1 cellular context compared by ENCODE assay signal in genomic region chr10:129462257-129462795, GRCh38.
TF ChIP-seq lines count a peak whose summit lies in the region.

No MANE protein-coding gene starts in this region.

TF ChIP-seq in HepG2, 621 proteins besides CTCF, POLR2A, EP300 and RAD21 (continued from another document and continues in another):
- TF ChIP-seq ZNF839 (CRISPR knock-in tag; IDR thresholded peaks at IDR 0.05; ENCODE audit: borderline replicate concordance), result no peak
- TF ChIP-seq KMT2B (CRISPR knock-in tag; IDR thresholded peaks at IDR 0.05), result no peak
- no peak for TF ChIP-seq GMEB2 (CRISPR knock-in tag; IDR thresholded peaks at IDR 0.05; ENCODE audit: low read depth)
- TF ChIP-seq SIX1 (CRISPR knock-in tag; IDR thresholded peaks at IDR 0.05; ENCODE audit: borderline replicate concordance), result peak; percentile 45; the same call in 1 of the 2 replicates
- no peak for TF ChIP-seq CENPT (CRISPR knock-in tag; IDR thresholded peaks at IDR 0.05; ENCODE audit: low read depth)
- TF ChIP-seq ZNF343 (CRISPR knock-in tag; IDR thresholded peaks at IDR 0.05), result no peak
- no peak for TF ChIP-seq ZBTB7A (CRISPR knock-in tag; IDR thresholded peaks at IDR 0.05)
- TF ChIP-seq HNRNPUL1 (IDR thresholded peaks at IDR 0.05; ENCODE audit: low read depth, low read length), result no peak
- no peak for TF ChIP-seq ASH2L (IDR thresholded peaks at IDR 0.05; ENCODE audit: insufficient read length, low read depth, low read length)
- TF ChIP-seq ONECUT2 (CRISPR knock-in tag; IDR thresholded peaks at IDR 0.05), result 0 out of 2 replicates have a peak, but pooled peaks have one; percentile 46
- no peak for TF ChIP-seq USF2 (IDR thresholded peaks at IDR 0.05; ENCODE audit: low read depth, low read length)
- peak; percentile 66; the same call in 1 of the 2 replicates for TF ChIP-seq USF2 (CRISPR knock-in tag; IDR thresholded peaks at IDR 0.05; ENCODE audit: borderline replicate concordance)
- peak; percentile 40; the same call in 1 of the 2 replicates for TF ChIP-seq FOXP1 (IDR thresholded peaks at IDR 0.05)
- peak; percentile 76 for TF ChIP-seq FOXP1 (CRISPR knock-in tag; IDR thresholded peaks at IDR 0.05)
- no peak for TF ChIP-seq ZNF782 (CRISPR knock-in tag; IDR thresholded peaks at IDR 0.05; ENCODE audit: borderline replicate concordance)
- TF ChIP-seq ZNF607 (CRISPR knock-in tag; IDR thresholded peaks at IDR 0.05; ENCODE audit: borderline replicate concordance), result no peak
- TF ChIP-seq ZNF460 (CRISPR knock-in tag; IDR thresholded peaks at IDR 0.05; ENCODE audit: borderline replicate concordance), result no peak
- TF ChIP-seq BCL3 (CRISPR knock-in tag; IDR thresholded peaks at IDR 0.05), result no peak
- no peak for TF ChIP-seq ZBTB25 (CRISPR knock-in tag; IDR thresholded peaks at IDR 0.05)
- no peak for TF ChIP-seq ATAD3A (CRISPR knock-in tag; IDR thresholded peaks at IDR 0.05)
- TF ChIP-seq RBM22 (optimal IDR thresholded peaks at IDR 0.05; ENCODE audit: low read length), result no peak
- no peak for TF ChIP-seq ZBTB4 (CRISPR knock-in tag; IDR thresholded peaks at IDR 0.05; ENCODE audit: borderline replicate concordance)
- no peak for TF ChIP-seq ZNF567 (CRISPR knock-in tag; IDR thresholded peaks at IDR 0.05; ENCODE audit: borderline replicate concordance)
- no peak for TF ChIP-seq PAWR (CRISPR knock-in tag; IDR thresholded peaks at IDR 0.05; ENCODE audit: borderline replicate concordance)
- TF ChIP-seq KLF11 (CRISPR knock-in tag; IDR thresholded peaks at IDR 0.05), result no peak
- no peak for TF ChIP-seq ZNF180 (CRISPR knock-in tag; IDR thresholded peaks at IDR 0.05; ENCODE audit: borderline replicate concordance, low read depth)
- no peak for TF ChIP-seq BHLHE40 (IDR thresholded peaks at IDR 0.05; ENCODE audit: low read length)
- TF ChIP-seq SP140L (CRISPR knock-in tag; IDR thresholded peaks at IDR 0.05; ENCODE audit: borderline replicate concordance), result no peak
- peak; percentile 81 for TF ChIP-seq MED1 (CRISPR knock-in tag; IDR thresholded peaks at IDR 0.05)
- no peak for TF ChIP-seq ZNF644 (CRISPR knock-in tag; IDR thresholded peaks at IDR 0.05; ENCODE audit: low read depth)
- no peak for TF ChIP-seq RARG (CRISPR knock-in tag; IDR thresholded peaks at IDR 0.05; ENCODE audit: low read depth)
- no peak; the same call in 1 of the 2 replicates for TF ChIP-seq ZNF766 (CRISPR knock-in tag; IDR thresholded peaks at IDR 0.05; ENCODE audit: borderline replicate concordance)
- no peak; the same call in 1 of the 2 replicates for TF ChIP-seq MIER3 (CRISPR knock-in tag; IDR thresholded peaks at IDR 0.05; ENCODE audit: borderline replicate concordance)
- TF ChIP-seq ZNF713 (CRISPR knock-in tag; IDR thresholded peaks at IDR 0.05), result no peak
- TF ChIP-seq RERE (CRISPR knock-in tag; IDR thresholded peaks at IDR 0.05; ENCODE audit: low read depth), result peak; percentile 69; the same call in 1 of the 2 replicates
- 0 out of 2 replicates have a peak, but pooled peaks have one; percentile 10 for TF ChIP-seq TFDP1 (CRISPR knock-in tag; IDR thresholded peaks at IDR 0.05; ENCODE audit: borderline replicate concordance)
- TF ChIP-seq HOXA9 (CRISPR knock-in tag; IDR thresholded peaks at IDR 0.05; ENCODE audit: borderline replicate concordance), result no peak
- no peak for TF ChIP-seq ATF6 (CRISPR knock-in tag; conservative IDR thresholded peaks at IDR 0.05)
- TF ChIP-seq ATF1 (CRISPR knock-in tag; IDR thresholded peaks at IDR 0.05), result no peak
- no peak for TF ChIP-seq ZNF550 (CRISPR knock-in tag; IDR thresholded peaks at IDR 0.05; ENCODE audit: borderline replicate concordance)
